ENCODE assay signal across 11 cellular contexts in genomic region chr22:27881404-27881803, GRCh38. TPM values are rescaled to one million over a fixed set of nuclear protein-coding genes. Genes with fewer than 3 reads are reported as not detected.
DNase-seq lines count a peak whose midpoint lies in the region; ATAC-seq and TF ChIP-seq lines count a peak whose summit lies in the region.
"Had no signal": no experiment of that assay in that cellular context is flagged by ENCODE, and none has a peak within 500 bp of the region (broad histone marks: within the 10 kb centered on the region; RNA-seq: fewer than 3 reads in every experiment).

No MANE protein-coding gene starts in this region.

- no peaks in the 10 kb centered on the region for H3K27me3 ChIP-seq in prostate gland (replicated peaks; ENCODE audit: insufficient read depth)
- H3K27me3 ChIP-seq: brain microvascular endothelial cell had no signal

- H3K4me1 ChIP-seq in prostate gland (replicated peaks) = no peaks in the 10 kb centered on the region

- H3K9me3 Mint-ChIP-seq in brain = no peaks in the 10 kb centered on the region
- H3K9me3 Mint-ChIP-seq: activated CD4-positive, alpha-beta T cell treated with anti-CD3 and anti-CD28 coated beads, Interleukin-2, amount 10 ng/mL, durations not matched to agents 24 days and 14 days had no signal

- no peaks in the 10 kb centered on the region for H3K27me3 Mint-ChIP-seq in brain
- H3K27me3 Mint-ChIP-seq: activated CD4-positive, alpha-beta T cell treated with anti-CD3 and anti-CD28 coated beads, Interleukin-2, amount 10 ng/mL, durations not matched to agents 24 days and 14 days had no signal

- ATAC-seq in left ventricle myocardium superior (peak; percentile 60), HG02981 (IDR thresholded peaks at IDR 0.05; ENCODE audit: unreplicated experiment) (no peak), HG02840 (IDR thresholded peaks at IDR 0.05; ENCODE audit: low FRiP score, unreplicated experiment) (no peak)

- no peak overlapping the region for H3K4me3 ChIP-seq in prostate gland

- DNase-seq in C1 segment of cervical spinal cord (lab: John Stamatoyannopoulos, UW) (peak in 11 of 14 donors; percentile 18 to 64 (median 39)), left ventricle myocardium superior (no peak), prostate gland (ENCODE audit: low spot score) (peak; percentile 29), GM20000 (ENCODE audit: low spot score) (no peak)
- no peak for DNase-seq in stimulated activated CD4-positive, alpha-beta T cell treated with anti-CD3 and anti-CD28 coated beads, Interleukin-2, amount 100 ng/mL, for 48 hours

- intact Hi-C loops in left ventricle myocardium superior (cut with micrococcal nuclease) (loop anchor here (2.0 kb wide), 1 partner anchor 123 kb away; no protein-coding TSS in a partner anchor), prostate gland (cut with DNase I) (loop anchor here (10.0 kb wide), 1 partner anchor 713 kb away; no protein-coding TSS in a partner anchor)

- WGBS in prostate gland = 7% methylated on average over 3 of the region's 3 CpGs

- no peaks in the 10 kb centered on the region for H3K9me3 ChIP-seq in prostate gland

- H3K36me3 Mint-ChIP-seq in brain = peaks cover 15% of the 10 kb centered on the region

- H3K4me3 Mint-ChIP-seq in brain = peak overlapping the region in 4 of 5 experiments; percentile 6 to 78 (median 20)
- H3K4me3 Mint-ChIP-seq: activated CD4-positive, alpha-beta T cell treated with anti-CD3 and anti-CD28 coated beads, Interleukin-2, amount 10 ng/mL, durations not matched to agents 24 days and 14 days had no signal

- no peak for TF ChIP-seq CTCF in brain (conservative IDR thresholded peaks at IDR 0.05)
- TF ChIP-seq CTCF in prostate gland (IDR thresholded peaks at IDR 0.05) = no peak
- TF ChIP-seq CTCF in GM20000 (IDR thresholded peaks at IDR 0.05; ENCODE audit: extremely low read depth, missing control alignments) = no peak

- peak overlapping the region; percentile 53 to 60 for H3K27ac ChIP-seq in prostate gland
- H3K27ac ChIP-seq: brain microvascular endothelial cell, C4-2B had no signal

- no peaks in the 10 kb centered on the region for H3K36me3 ChIP-seq in prostate gland

- H3K4me1 Mint-ChIP-seq in brain = peaks cover 78% of the 10 kb centered on the region

- peak overlapping the region in 4 of 5 experiments; percentile 82 to 97 (median 90) for H3K27ac Mint-ChIP-seq in brain

- no peak for TF ChIP-seq POLR2A in prostate gland (IDR thresholded peaks at IDR 0.05)

RNA-seq across cellular contexts. Expression of gene PITPNB, which starts 37.7 kb away (rescaled TPM):
- polyA plus RNA-seq in brain (ENCODE audit: insufficient read depth, low read depth, low replicate concordance) = 26.4 TPM
- total RNA-seq in left ventricle myocardium superior (47.7 TPM), prostate gland (10 to 100 TPM; 23.8 to 43.6 TPM)

Comparison
In these comparisons a context has a peak if more than half of its experiments do, and no peak if none do; other contexts are left out.
1. DNase-seq: peak in C1 segment of cervical spinal cord (11 of 14) and prostate gland (single experiment); none in left ventricle myocardium superior (single experiment), stimulated activated CD4-positive, alpha-beta T cell treated with anti-CD3 and anti-CD28 coated beads, Interleukin-2, amount 100 ng/mL, for 48 hours (0 of 2) and GM20000 (single experiment).